ENCODE assay signal across 8 cellular contexts in genomic region chr12:57726884-57727757, GRCh38. TPM values are rescaled to one million over a fixed set of nuclear protein-coding genes. Genes with fewer than 3 reads are reported as not detected.
DNase-seq lines count a peak whose midpoint lies in the region; ATAC-seq, FAIRE-seq and TF ChIP-seq lines count a peak whose summit lies in the region.

No MANE protein-coding gene starts in this region.

- peak overlapping the region in 3 of 4 donors; percentile 5 to 69 (median 53) for H3K27ac ChIP-seq in Peyer's patch

- no peaks in the 10 kb centered on the region for H3K36me3 ChIP-seq in Peyer's patch

- peaks cover 0 to 9% (median 0%) of the 10 kb centered on the region in 4 donors for H3K4me1 ChIP-seq in Peyer's patch

- ATAC-seq in Right ventricle myocardium superior (ENCODE audit: poor library complexity) = peak; percentile 59

- no peaks in the 10 kb centered on the region for H3K9me3 ChIP-seq in Peyer's patch

- FAIRE-seq in D721Med (lab: Jason Lieb, UNC) = no peak

- TF ChIP-seq CTCF in D721Med (IDR thresholded peaks at IDR 0.05; ENCODE audit: insufficient read depth, missing control alignments) = peak; percentile 23
- TF ChIP-seq CTCF in Peyer's patch (IDR thresholded peaks at IDR 0.05) = peak in 3 of 6 experiments; percentile 29 to 41 (median 41)

- intact Hi-C loops in Right ventricle myocardium superior (cut with DNase I) = no loop called here
- intact Hi-C loops in posterior vena cava (cut with DNase I) = no loop called here

- DNase-seq in D721Med (ENCODE audit: insufficient read length, low spot score) (no peak), Peyer's patch (peak in 1 of 3 donors; percentile 65), Right ventricle myocardium superior (peak; percentile 74), posterior vena cava (ENCODE audit: low spot score) (peak; percentile 79), OCI-M1 (lab: John Stamatoyannopoulos, UW) (no peak), NCI-H345 (lab: John Stamatoyannopoulos, UW) (no peak), NCI-H187 treated with DMSO at 0.1 percent for 48 hours (lab: John Stamatoyannopoulos, UW) (no peak), EL (no peak)

- peak overlapping the region; percentile 32 to 77 (median 58) for H3K4me3 ChIP-seq in Peyer's patch

- peaks cover 0 to 8% of the 10 kb centered on the region in 2 donors for H3K27me3 ChIP-seq in Peyer's patch

- no peak for TF ChIP-seq POLR2A in Peyer's patch (IDR thresholded peaks at IDR 0.05)

RNA-seq across cellular contexts. Expression of gene AGAP2, which starts 11.4 kb away (rescaled TPM):
- total RNA-seq in Peyer's patch (1 to 10 TPM; 2.5 to 9.1 (median 3.1) TPM), Right ventricle myocardium superior (6.6 TPM), posterior vena cava (1 to 10 TPM; 1.8 to 2.2 TPM)

RNA-seq across cellular contexts. Expression of gene TSPAN31, which starts 17.7 kb away (rescaled TPM):
- 10 to 100 TPM; 45.7 to 65.7 (median 55.6) TPM for total RNA-seq in Peyer's patch
- total RNA-seq in Right ventricle myocardium superior = 27.5 TPM
- 10 to 100 TPM; 20.1 to 26.3 TPM for total RNA-seq in posterior vena cava

RNA-seq across cellular contexts. Expression of gene CDK4, which starts 25.0 kb away (rescaled TPM):
- total RNA-seq in Peyer's patch (10 to 100 TPM; 14.7 to 97.4 (median 28.8) TPM), Right ventricle myocardium superior (41.1 TPM), posterior vena cava (10 to 100 TPM; 65.3 to 66.0 TPM)

RNA-seq across cellular contexts. Expression of gene MARCHF9, which starts 27.8 kb away (rescaled TPM):
- total RNA-seq in Peyer's patch (10 to 100 TPM in 2 of 4 donors, 1 to 10 TPM in 2; 7.4 to 17.2 (median 10.6) TPM), Right ventricle myocardium superior (12.2 TPM), posterior vena cava (1 to 10 TPM; 7.4 to 9.4 TPM)

RNA-seq across cellular contexts. Expression of gene OS9, which starts 33.2 kb away (rescaled TPM):
- total RNA-seq in Peyer's patch (100 to 1,000 TPM; 275 to 353 (median 292) TPM), Right ventricle myocardium superior (102 TPM), posterior vena cava (100 to 1,000 TPM; 186 to 279 TPM)

Comparison
In these comparisons a context has a peak if more than half of its experiments do, and no peak if none do; other contexts are left out.
1. DNase-seq: peak in Right ventricle myocardium superior (single experiment) and posterior vena cava (single experiment); none in D721Med (single experiment), OCI-M1 (single experiment), NCI-H345 (single experiment), NCI-H187 treated with DMSO at 0.1 percent for 48 hours (single experiment) and EL (single experiment).